ENCODE assay signal across 22 cellular contexts in the genomic region with DNA sequence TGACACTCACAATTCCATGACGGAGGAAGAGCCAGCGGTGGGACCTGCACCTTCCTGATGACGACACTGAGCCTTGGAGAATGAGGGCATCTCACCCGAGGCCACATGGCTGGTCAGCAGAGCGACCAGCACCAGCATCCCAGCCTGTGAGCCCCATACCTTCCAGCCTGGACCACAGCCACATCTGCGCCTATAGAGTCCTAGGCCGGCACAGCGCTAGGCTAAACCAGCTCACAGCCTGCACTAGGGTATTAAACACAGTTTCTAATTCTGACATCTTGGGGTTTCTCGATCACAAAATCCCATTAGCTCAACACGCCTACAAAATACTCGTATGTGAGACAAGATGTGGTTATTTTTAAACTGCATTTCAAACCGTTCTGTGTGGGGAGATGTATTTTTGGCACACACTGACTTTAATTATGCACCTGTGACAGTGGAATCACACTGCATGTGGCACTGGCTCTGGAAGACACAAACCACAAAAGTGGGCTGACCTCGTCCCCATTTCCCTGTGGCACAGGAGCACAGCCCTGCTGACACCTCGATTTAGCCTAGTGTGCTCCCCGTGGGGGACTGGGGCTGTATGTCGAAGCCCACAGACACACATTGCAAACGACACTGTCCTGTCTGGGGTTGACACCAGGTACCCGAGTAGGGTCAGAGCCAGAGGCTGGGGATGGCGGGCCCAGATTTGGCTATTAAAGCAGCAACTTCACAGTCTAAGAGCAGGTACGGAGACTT. TPM values are rescaled to one million over a fixed set of nuclear protein-coding genes. Genes with fewer than 3 reads are reported as not detected.
"Had no signal": no experiment of that assay in that cellular context is flagged by ENCODE, and none has a peak within 500 bp of the region (broad histone marks: within the 10 kb centered on the region; RNA-seq: fewer than 3 reads in every experiment).

No MANE protein-coding gene starts in this region.

- H3K4me1 ChIP-seq: lower lobe of right lung, right atrium auricular region, upper lobe of right lung had no signal

- H3K4me1 Mint-ChIP-seq: activated T-helper 17 cell treated with anti-CD3 and anti-CD28 coated beads, Interleukin-2, amount 50 U/mL, for 72 hours; immature natural killer cell; naive B cell; T-cell had no signal

- H3K9me3 Mint-ChIP-seq: activated T-helper 17 cell treated with anti-CD3 and anti-CD28 coated beads, Interleukin-2, amount 50 U/mL, for 72 hours; immature natural killer cell; mesothelial cell of epicardium; T-cell had no signal

- DNase-seq: activated CD4-positive, alpha-beta T cell treated with anti-CD3 and anti-CD28 coated beads, Interleukin-2, amount 50 U/mL, for 1 hour; activated naive CD4-positive, alpha-beta T cell treated with Interleukin-2 at 50 U/mL for 16 hours; activated T-cell treated with anti-CD3 and anti-CD28 coated beads for 4 hours; aorta; cerebellar nuclear complex; effector CD8-positive, alpha-beta T cell; immature natural killer cell; left colon; lower lobe of right lung; naive B cell; stimulated activated naive CD8-positive, alpha-beta T cell treated with anti-CD3 and anti-CD28 coated beads, Interleukin-15, Interleukin-2, amounts not matched to agents 100 U/mL and 50 U/mL, for 24 hours; T-cell; T-helper 9 cell; upper lobe of right lung had no signal

- H3K36me3 Mint-ChIP-seq: immature natural killer cell, mesothelial cell of epicardium, naive B cell, T-cell had no signal

- H3K4me3 ChIP-seq: breast epithelium, lower lobe of right lung, right atrium auricular region, upper lobe of right lung had no signal

- H3K27me3 ChIP-seq: breast epithelium, neutrophil, right atrium auricular region, upper lobe of right lung had no signal

- FAIRE-seq: endothelial cell of umbilical vein had no signal

- H3K27ac Mint-ChIP-seq: activated T-helper 17 cell treated with anti-CD3 and anti-CD28 coated beads, Interleukin-2, amount 50 U/mL, for 72 hours; immature natural killer cell; mesothelial cell of epicardium; naive B cell; T-cell had no signal

- H3K36me3 ChIP-seq: breast epithelium, lower lobe of right lung, neutrophil, right atrium auricular region, upper lobe of right lung had no signal

- H3K27ac ChIP-seq: breast epithelium, lower lobe of right lung, neutrophil, right atrium auricular region, upper lobe of right lung had no signal

- H3K4me3 Mint-ChIP-seq: activated T-helper 17 cell treated with anti-CD3 and anti-CD28 coated beads, Interleukin-2, amount 50 U/mL, for 72 hours; immature natural killer cell; mesothelial cell of epicardium; naive B cell; T-cell had no signal

- H3K9me3 ChIP-seq: breast epithelium, lower lobe of right lung, neutrophil, right atrium auricular region, upper lobe of right lung had no signal

- ATAC-seq: activated CD4-positive, CD25-positive, alpha-beta regulatory T cell treated with anti-CD3 and anti-CD28 coated beads, Interleukin-2, amount 50 U/mL, for 24 hours; activated T-helper 17 cell treated with anti-CD3 and anti-CD28 coated beads, Interleukin-2, amount 50 U/mL, for 72 hours; lower lobe of right lung; T-cell; upper lobe of right lung had no signal

RNA-seq across cellular contexts. Expression of a gene that starts 32.5 kb away (rescaled TPM):
- total RNA-seq: activated CD8-positive, alpha-beta memory T cell treated with anti-CD3 and anti-CD28 coated beads for 36 hours; activated T-helper 17 cell treated with anti-CD3 and anti-CD28 coated beads, Interleukin-2, amount 50 U/mL, for 72 hours; T-cell had no signal
- polyA plus RNA-seq: immature natural killer cell had no signal
